Comparison of ENCODE assay signal across 1 cellular context in the genomic region with DNA sequence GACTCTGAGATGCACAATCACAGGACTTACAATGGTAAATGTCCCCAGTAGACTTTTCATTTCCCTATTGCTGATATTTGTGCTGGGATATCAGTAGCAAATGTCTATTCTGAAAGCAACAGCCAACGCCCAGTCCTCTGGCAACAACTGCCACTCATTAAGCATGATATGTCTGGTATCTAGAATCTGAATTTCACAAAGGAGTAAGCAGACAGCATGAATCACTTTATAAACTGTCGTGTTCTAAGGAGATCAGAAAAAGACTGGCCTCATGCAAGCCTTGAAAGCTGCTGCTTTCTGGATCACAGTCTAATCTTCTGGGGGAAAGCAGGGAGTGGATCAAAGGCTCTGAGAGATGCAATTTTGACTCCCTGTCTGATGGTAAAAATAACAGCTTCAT.
TF ChIP-seq lines count a peak whose summit lies in the region.

No MANE protein-coding gene starts in this region.

TF ChIP-seq in H1, 55 proteins besides CTCF, POLR2A, EP300 and RAD21:
- TF ChIP-seq HDAC2 (IDR thresholded peaks at IDR 0.05; ENCODE audit: borderline replicate concordance in 1 of 2, low read depth in 2 of 2, low read length in 2 of 2) (no peak), MAFK (IDR thresholded peaks at IDR 0.05; ENCODE audit: low read depth, low read length) (no peak), NRF1 (IDR thresholded peaks at IDR 0.05; ENCODE audit: low read depth, low read length) (no peak), ZNF274 (IDR thresholded peaks at IDR 0.05; ENCODE audit: borderline replicate concordance, extremely low read depth, low read length) (no peak), GABPA (IDR thresholded peaks at IDR 0.05; ENCODE audit: borderline replicate concordance, insufficient read depth, low read length) (no peak), CEBPB (IDR thresholded peaks at IDR 0.05; ENCODE audit: low read depth, low read length) (no peak), BACH1 (IDR thresholded peaks at IDR 0.05; ENCODE audit: low read length) (no peak), KDM1A (IDR thresholded peaks at IDR 0.05; ENCODE audit: borderline replicate concordance, low read length) (no peak), POU5F1 (IDR thresholded peaks at IDR 0.05; ENCODE audit: low read depth, low read length) (no peak), SP2 (IDR thresholded peaks at IDR 0.05; ENCODE audit: low read length) (no peak), ASH2L (IDR thresholded peaks at IDR 0.05; ENCODE audit: low read length) (no peak), CREB1 (IDR thresholded peaks at IDR 0.05) (no peak), HDAC6 (IDR thresholded peaks at IDR 0.05; ENCODE audit: low read depth, low read length) (no peak), CHD1 (IDR thresholded peaks at IDR 0.05; ENCODE audit: low read depth, low read length) (no peak), SIRT6 (IDR thresholded peaks at IDR 0.05; ENCODE audit: low read length) (no peak), BCL11A (IDR thresholded peaks at IDR 0.05; ENCODE audit: low read depth in 2 of 2, low read length in 2 of 2) (no peak), POLR2AphosphoS5 (IDR thresholded peaks at IDR 0.05; ENCODE audit: low read depth, low read length) (no peak)
TF ChIP-seq in H1: peak in this region for 0.
